In the genomic region with DNA sequence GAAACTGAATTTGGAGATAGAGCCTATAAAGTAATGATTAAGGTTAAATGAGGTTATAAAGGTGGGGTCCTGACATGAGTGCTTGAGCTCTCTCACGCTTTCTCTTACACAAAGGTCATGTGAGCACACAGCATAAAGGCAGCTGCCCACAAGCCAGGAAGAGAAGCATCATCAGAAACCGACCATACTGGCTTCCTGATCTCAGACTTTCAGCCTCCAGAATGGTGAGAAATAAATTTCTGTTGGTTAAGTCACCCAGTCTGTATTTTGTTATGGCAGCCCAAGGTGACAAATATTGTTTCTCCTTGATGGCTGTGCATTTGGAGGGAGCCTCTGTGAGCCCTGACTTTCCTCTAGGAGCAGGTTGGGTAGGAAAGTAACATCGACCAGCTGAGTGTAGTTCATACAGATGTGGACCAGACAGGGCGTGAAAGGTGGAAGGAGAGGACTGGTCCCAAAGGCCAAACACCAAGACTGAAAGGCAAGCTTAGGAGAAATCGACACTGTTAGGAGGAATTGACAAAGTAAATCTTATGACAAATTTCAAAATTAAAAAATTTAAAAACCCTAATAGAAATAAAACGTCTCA, we compare ENCODE assay signal across 9 cellular contexts.
DNase-seq lines count a peak whose midpoint lies in the region; ATAC-seq and TF ChIP-seq lines count a peak whose summit lies in the region.
"Had no signal": no experiment of that assay in that cellular context is flagged by ENCODE, and none has a peak within 500 bp of the region (broad histone marks: within the 10 kb centered on the region; RNA-seq: fewer than 3 reads in every experiment).

No MANE protein-coding gene starts in this region.

- no peak for TF ChIP-seq CTCF in foreskin fibroblast (IDR thresholded peaks at IDR 0.05; ENCODE audit: low read depth, low read length)

- peak; percentile 12 for DNase-seq in activated gamma-delta T cell treated with Interleukin-2 at 50 U/mL for 16 hours
- no peak for DNase-seq in activated gamma-delta T cell (lab: John Stamatoyannopoulos, UW)
- DNase-seq in activated CD4-positive, alpha-beta memory T cell treated with anti-CD3 and anti-CD28 coated beads, Interleukin-2, amount 10 ng/mL, durations not matched to agents 7 days and 5 days = peak; percentile 56
- DNase-seq in stimulated activated effector memory CD8-positive, alpha-beta T cell treated with anti-CD3 and anti-CD28 coated beads, Interleukin-12 subunit alpha, Interleukin-12 subunit beta, amount 100 ng/mL, for 72 hours (ENCODE audit: low spot score in 2 of 2) = peak in 1 of 2 donors; percentile 58
- no peak for DNase-seq in H7
- no peak for DNase-seq in foreskin fibroblast
- no peak for DNase-seq in NCI-H2081 (lab: John Stamatoyannopoulos, UW)

- peak; percentile 82 for ATAC-seq in HG02870 (IDR thresholded peaks at IDR 0.05; ENCODE audit: unreplicated experiment)
- peak; percentile 97 for ATAC-seq in stimulated activated effector memory CD8-positive, alpha-beta T cell treated with anti-CD3 and anti-CD28 coated beads, Interleukin-12 subunit alpha, Interleukin-12 subunit beta, amount 100 ng/mL, for 72 hours
- ATAC-seq: SK-N-SH treated with all-trans-retinoic acid at 6 μM for 48 hours had no signal

- H3K27me3 ChIP-seq in H7 (ENCODE audit: control insufficient read depth, insufficient read depth, low read length) = no peaks in the 10 kb centered on the region

- peaks cover 27% of the 10 kb centered on the region for H3K4me1 Mint-ChIP-seq in activated CD4-positive, alpha-beta memory T cell treated with anti-CD3 and anti-CD28 coated beads, Interleukin-2, amount 10 ng/mL, durations not matched to agents 7 days and 5 days
- peaks cover 10% of the 10 kb centered on the region for H3K4me1 Mint-ChIP-seq in stimulated activated effector memory CD8-positive, alpha-beta T cell treated with anti-CD3 and anti-CD28 coated beads, Interleukin-12 subunit alpha, Interleukin-12 subunit beta, amount 100 ng/mL, for 72 hours

- no peaks in the 10 kb centered on the region for H3K9me3 Mint-ChIP-seq in activated CD4-positive, alpha-beta memory T cell treated with anti-CD3 and anti-CD28 coated beads, Interleukin-2, amount 10 ng/mL, durations not matched to agents 7 days and 5 days
- H3K9me3 Mint-ChIP-seq in stimulated activated effector memory CD8-positive, alpha-beta T cell treated with anti-CD3 and anti-CD28 coated beads, Interleukin-12 subunit alpha, Interleukin-12 subunit beta, amount 100 ng/mL, for 72 hours = no peaks in the 10 kb centered on the region

- CTCF ChIA-PET in activated CD4-positive, alpha-beta memory T cell treated with anti-CD3 and anti-CD28 coated beads, Interleukin-2, amount 10 ng/mL, durations not matched to agents 7 days and 5 days (lab: Charles Lee) = interaction anchor here (1.2 to 1.6 kb wide), 2 partner anchors 10 to 54 kb away, joined by 4 read pairs; no protein-coding TSS in a partner anchor

- H3K4me3 ChIP-seq in H7 (ENCODE audit: insufficient read depth, low read depth, low read length) (no peak overlapping the region), foreskin fibroblast (ENCODE audit: low read depth in 1 of 2, low read length in 2 of 2) (no peak overlapping the region)

- no peaks in the 10 kb centered on the region for H3K36me3 ChIP-seq in H7 (replicated peaks; ENCODE audit: control insufficient read depth, insufficient read depth, low read length)

- POLR2A ChIA-PET in activated CD4-positive, alpha-beta memory T cell treated with anti-CD3 and anti-CD28 coated beads, Interleukin-2, amount 10 ng/mL, durations not matched to agents 7 days and 5 days (lab: Charles Lee) = interaction anchor here (1.2 to 3.6 kb wide), 7 partner anchors 11 to 201 kb away, joined by 4 to 34 read pairs (median 8); a partner anchor contains a TSS

- H3K27me3 Mint-ChIP-seq in activated CD4-positive, alpha-beta memory T cell treated with anti-CD3 and anti-CD28 coated beads, Interleukin-2, amount 10 ng/mL, durations not matched to agents 7 days and 5 days = no peaks in the 10 kb centered on the region

- peaks cover 5% of the 10 kb centered on the region for H3K36me3 Mint-ChIP-seq in activated CD4-positive, alpha-beta memory T cell treated with anti-CD3 and anti-CD28 coated beads, Interleukin-2, amount 10 ng/mL, durations not matched to agents 7 days and 5 days (ENCODE audit: low read depth)
- no peaks in the 10 kb centered on the region for H3K36me3 Mint-ChIP-seq in stimulated activated effector memory CD8-positive, alpha-beta T cell treated with anti-CD3 and anti-CD28 coated beads, Interleukin-12 subunit alpha, Interleukin-12 subunit beta, amount 100 ng/mL, for 72 hours

- H3K27ac Mint-ChIP-seq in activated CD4-positive, alpha-beta memory T cell treated with anti-CD3 and anti-CD28 coated beads, Interleukin-2, amount 10 ng/mL, durations not matched to agents 7 days and 5 days = peak overlapping the region; percentile 72
- H3K27ac Mint-ChIP-seq in stimulated activated effector memory CD8-positive, alpha-beta T cell treated with anti-CD3 and anti-CD28 coated beads, Interleukin-12 subunit alpha, Interleukin-12 subunit beta, amount 100 ng/mL, for 72 hours = peak overlapping the region; percentile 84

- H3K4me3 Mint-ChIP-seq in activated CD4-positive, alpha-beta memory T cell treated with anti-CD3 and anti-CD28 coated beads, Interleukin-2, amount 10 ng/mL, durations not matched to agents 7 days and 5 days = peak overlapping the region; percentile 69
- peak overlapping the region; percentile 33 for H3K4me3 Mint-ChIP-seq in stimulated activated effector memory CD8-positive, alpha-beta T cell treated with anti-CD3 and anti-CD28 coated beads, Interleukin-12 subunit alpha, Interleukin-12 subunit beta, amount 100 ng/mL, for 72 hours

Comparison
In these comparisons a context has a peak if more than half of its experiments do, and no peak if none do; other contexts are left out.
1. DNase-seq: peak in activated gamma-delta T cell treated with Interleukin-2 at 50 U/mL for 16 hours (single experiment) and activated CD4-positive, alpha-beta memory T cell treated with anti-CD3 and anti-CD28 coated beads, Interleukin-2, amount 10 ng/mL, durations not matched to agents 7 days and 5 days (single experiment); none in activated gamma-delta T cell (single experiment), H7 (single experiment), foreskin fibroblast (0 of 2) and NCI-H2081 (0 of 2).